Comparison of ENCODE assay signal across 16 cellular contexts in genomic region chr9:92404437-92404836, GRCh38. TPM values are rescaled to one million over a fixed set of nuclear protein-coding genes. Genes with fewer than 3 reads are reported as not detected.
DNase-seq lines count a peak whose midpoint lies in the region; FAIRE-seq and TF ChIP-seq lines count a peak whose summit lies in the region.
"Had no signal": no experiment of that assay in that cellular context is flagged by ENCODE, and none has a peak within 500 bp of the region (broad histone marks: within the 10 kb centered on the region; RNA-seq: fewer than 3 reads in every experiment).

TSS of gene OGN (minus strand) at chr9:92404578. CDS start at chr9:92403407, 1,171 bp downstream.

- peaks cover 59% of the 10 kb centered on the region for H3K4me1 Mint-ChIP-seq in chondrocyte (ENCODE audit: low read depth)
- H3K4me1 Mint-ChIP-seq in activated CD4-positive, alpha-beta memory T cell treated with anti-CD3 and anti-CD28 coated beads for 36 hours (ENCODE audit: low read depth), result peaks cover 22% of the 10 kb centered on the region

- H3K9me3 Mint-ChIP-seq in chondrocyte (ENCODE audit: low read depth), result peaks cover 3% of the 10 kb centered on the region
- no peaks in the 10 kb centered on the region for H3K9me3 Mint-ChIP-seq in activated CD4-positive, alpha-beta memory T cell treated with anti-CD3 and anti-CD28 coated beads for 36 hours
- H3K9me3 Mint-ChIP-seq: activated naive CD4-positive, alpha-beta T cell treated with anti-CD3 and anti-CD28 coated beads, Interleukin-2, amount 10 ng/mL, durations not matched to agents 7 days and 5 days; CD8-positive, alpha-beta T cell had no signal

- no peak for DNase-seq in GM19239 (ENCODE audit: insufficient read length, low spot score)
- no peak for DNase-seq in chondrocyte (ENCODE audit: low spot score)
- DNase-seq in left kidney (ENCODE audit: low read depth, low spot score), result peak; percentile 37
- no peak for DNase-seq in WERI-Rb-1
- no peak for DNase-seq in activated CD4-positive, alpha-beta memory T cell treated with anti-CD3 and anti-CD28 coated beads for 36 hours
- no peak for DNase-seq in cortex of kidney (lab: John Stamatoyannopoulos, UW)
- no peak for DNase-seq in hypothalamus (lab: John Stamatoyannopoulos, UW)
- DNase-seq: activated CD8-positive, alpha-beta T cell treated with anti-CD3 and anti-CD28 coated beads, Interleukin-2, amount 10 ng/mL, durations not matched to agents 7 days and 5 days; activated naive CD4-positive, alpha-beta T cell treated with anti-CD3 and anti-CD28 coated beads, Interleukin-2, amount 10 ng/mL, durations not matched to agents 7 days and 5 days; CD8-positive, alpha-beta T cell; NCI-H526 treated with DMSO at 0.1 percent for 48 hours; stimulated activated CD4-positive, alpha-beta T cell treated with anti-CD3 and anti-CD28 coated beads, Interleukin-2, amount 100 ng/mL, for 24 hours; T-helper 9 cell had no signal

- CTCF ChIA-PET in activated CD4-positive, alpha-beta memory T cell treated with anti-CD3 and anti-CD28 coated beads for 36 hours (lab: Charles Lee), result no interaction called here

- H3K27ac ChIP-seq in temporal lobe (ENCODE audit: low read depth, low read length), result no peak within 1 kb of the TSS
- no peak within 1 kb of the TSS for H3K27ac ChIP-seq in WERI-Rb-1
- H3K27ac ChIP-seq: RWPE1 had no signal

- no peak within 1 kb of the TSS for H3K4me3 ChIP-seq in WERI-Rb-1 (ENCODE audit: low read depth, low read length)

- no peaks in the 10 kb centered on the region for H3K36me3 Mint-ChIP-seq in chondrocyte (ENCODE audit: low read depth)
- H3K36me3 Mint-ChIP-seq in activated CD4-positive, alpha-beta memory T cell treated with anti-CD3 and anti-CD28 coated beads for 36 hours, result no peaks in the 10 kb centered on the region
- H3K36me3 Mint-ChIP-seq: CD8-positive, alpha-beta T cell had no signal

- POLR2A ChIA-PET in activated CD4-positive, alpha-beta memory T cell treated with anti-CD3 and anti-CD28 coated beads for 36 hours (lab: Charles Lee), result no interaction called here

- H3K4me3 Mint-ChIP-seq in chondrocyte (ENCODE audit: unreplicated experiment), result peak within 1 kb of the TSS; percentile 56
- H3K4me3 Mint-ChIP-seq in activated CD4-positive, alpha-beta memory T cell treated with anti-CD3 and anti-CD28 coated beads for 36 hours, result no peak within 1 kb of the TSS
- H3K4me3 Mint-ChIP-seq: activated naive CD4-positive, alpha-beta T cell treated with anti-CD3 and anti-CD28 coated beads, Interleukin-2, amount 10 ng/mL, durations not matched to agents 7 days and 5 days had no signal

- intact Hi-C loops in activated CD4-positive, alpha-beta memory T cell treated with anti-CD3 and anti-CD28 coated beads for 36 hours (cut with micrococcal nuclease), result no loop called here

- TF ChIP-seq CTCF in chondrocyte (IDR thresholded peaks at IDR 0.05) (no peak), WERI-Rb-1 (IDR thresholded peaks at IDR 0.05; ENCODE audit: low read depth, low read length) (no peak)

- H3K36me3 ChIP-seq in WERI-Rb-1, result no peaks in the 10 kb centered on the region

- no peaks in the 10 kb centered on the region for H3K27me3 Mint-ChIP-seq in chondrocyte (ENCODE audit: low read depth)
- H3K27me3 Mint-ChIP-seq in activated CD4-positive, alpha-beta memory T cell treated with anti-CD3 and anti-CD28 coated beads for 36 hours, result no peaks in the 10 kb centered on the region
- H3K27me3 Mint-ChIP-seq: activated naive CD4-positive, alpha-beta T cell treated with anti-CD3 and anti-CD28 coated beads, Interleukin-2, amount 10 ng/mL, durations not matched to agents 7 days and 5 days had no signal

- peak within 1 kb of the TSS; percentile 71 for H3K27ac Mint-ChIP-seq in chondrocyte (ENCODE audit: unreplicated experiment)
- no peak within 1 kb of the TSS for H3K27ac Mint-ChIP-seq in activated CD4-positive, alpha-beta memory T cell treated with anti-CD3 and anti-CD28 coated beads for 36 hours
- H3K27ac Mint-ChIP-seq: CD8-positive, alpha-beta T cell had no signal

- H3K27me3 ChIP-seq in WERI-Rb-1 (ENCODE audit: insufficient read depth, low read depth, severe bottlenecking), result no peaks in the 10 kb centered on the region

- FAIRE-seq in GM19239 (lab: Jason Lieb, UNC), result peak; percentile 28

- no peaks in the 10 kb centered on the region for H3K9me3 ChIP-seq in WERI-Rb-1 (ENCODE audit: severe bottlenecking)

RNA-seq across cellular contexts. Expression of gene OGN, which starts in this region (rescaled TPM):
- total RNA-seq in chondrocyte (27.4 to 72.6 TPM (median 30.3 TPM) in 3 replicates), temporal lobe (22.9 TPM)
- total RNA-seq in activated CD4-positive, alpha-beta memory T cell treated with anti-CD3 and anti-CD28 coated beads for 36 hours, result not detected
- total RNA-seq: activated CD8-positive, alpha-beta T cell treated with anti-CD3 and anti-CD28 coated beads, Interleukin-2, amount 10 ng/mL, durations not matched to agents 7 days and 5 days; CD8-positive, alpha-beta T cell; glomerular endothelial cell had no signal

Comparison
In these comparisons a context has a peak if more than half of its experiments do, and no peak if none do; other contexts are left out.
1. RNA of gene OGN (total RNA-seq): 27.4 to 72.6 TPM in chondrocyte and 22.9 TPM in temporal lobe (single experiment); not detected in activated CD4-positive, alpha-beta memory T cell treated with anti-CD3 and anti-CD28 coated beads for 36 hours; every median in the first group is over 10 times any median in the second.